1 cellular context compared by ENCODE assay signal in genomic region chr2:177174456-177174855, GRCh38.
TF ChIP-seq lines count a peak whose summit lies in the region.

No MANE protein-coding gene starts in this region.

TF ChIP-seq in HCT116, 20 proteins besides CTCF, POLR2A, EP300 and RAD21 (continued from another document):
- TF ChIP-seq, protein P1, sequence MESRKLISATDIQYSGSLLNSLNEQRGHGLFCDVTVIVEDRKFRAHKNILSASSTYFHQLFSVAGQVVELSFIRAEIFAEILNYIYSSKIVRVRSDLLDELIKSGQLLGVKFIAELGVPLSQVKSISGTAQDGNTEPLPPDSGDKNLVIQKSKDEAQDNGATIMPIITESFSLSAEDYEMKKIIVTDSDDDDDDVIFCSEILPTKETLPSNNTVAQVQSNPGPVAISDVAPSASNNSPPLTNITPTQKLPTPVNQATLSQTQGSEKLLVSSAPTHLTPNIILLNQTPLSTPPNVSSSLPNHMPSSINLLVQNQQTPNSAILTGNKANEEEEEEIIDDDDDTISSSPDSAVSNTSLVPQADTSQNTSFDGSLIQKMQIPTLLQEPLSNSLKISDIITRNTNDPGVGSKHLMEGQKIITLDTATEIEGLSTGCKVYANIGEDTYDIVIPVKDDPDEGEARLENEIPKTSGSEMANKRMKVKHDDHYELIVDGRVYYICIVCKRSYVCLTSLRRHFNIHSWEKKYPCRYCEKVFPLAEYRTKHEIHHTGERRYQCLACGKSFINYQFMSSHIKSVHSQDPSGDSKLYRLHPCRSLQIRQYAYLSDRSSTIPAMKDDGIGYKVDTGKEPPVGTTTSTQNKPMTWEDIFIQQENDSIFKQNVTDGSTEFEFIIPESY (IDR thresholded peaks at IDR 0.05; ENCODE audit: extremely low read depth, insufficient replicate concordance, low read length), result no peak
- no peak for TF ChIP-seq ATF3 (IDR thresholded peaks at IDR 0.05)
- TF ChIP-seq EZH2phosphoT487 (IDR thresholded peaks at IDR 0.05; ENCODE audit: borderline replicate concordance), result no peak
- TF ChIP-seq FOSL1 (IDR thresholded peaks at IDR 0.05; ENCODE audit: low read depth), result no peak
- TF ChIP-seq EZH2 (IDR thresholded peaks at IDR 0.05), result no peak
- TF ChIP-seq SP1 (IDR thresholded peaks at IDR 0.05; ENCODE audit: low read depth), result no peak
- no peak for TF ChIP-seq CEBPB (IDR thresholded peaks at IDR 0.05; ENCODE audit: low read depth)
- no peak for TF ChIP-seq ELF1 (IDR thresholded peaks at IDR 0.05; ENCODE audit: borderline replicate concordance, low read depth)
- no peak for TF ChIP-seq SRF (IDR thresholded peaks at IDR 0.05; ENCODE audit: low read depth)
- TF ChIP-seq TCF7L2 (IDR thresholded peaks at IDR 0.05; ENCODE audit: borderline replicate concordance, extremely low read depth, insufficient read depth, insufficient read length), result no peak
- TF ChIP-seq YY1 (IDR thresholded peaks at IDR 0.05; ENCODE audit: extremely low read depth, insufficient replicate concordance, low read depth, low read length), result no peak
- no peak for TF ChIP-seq ZNF274 (IDR thresholded peaks at IDR 0.05; ENCODE audit: low read depth, low read length)
- TF ChIP-seq, protein P2, sequence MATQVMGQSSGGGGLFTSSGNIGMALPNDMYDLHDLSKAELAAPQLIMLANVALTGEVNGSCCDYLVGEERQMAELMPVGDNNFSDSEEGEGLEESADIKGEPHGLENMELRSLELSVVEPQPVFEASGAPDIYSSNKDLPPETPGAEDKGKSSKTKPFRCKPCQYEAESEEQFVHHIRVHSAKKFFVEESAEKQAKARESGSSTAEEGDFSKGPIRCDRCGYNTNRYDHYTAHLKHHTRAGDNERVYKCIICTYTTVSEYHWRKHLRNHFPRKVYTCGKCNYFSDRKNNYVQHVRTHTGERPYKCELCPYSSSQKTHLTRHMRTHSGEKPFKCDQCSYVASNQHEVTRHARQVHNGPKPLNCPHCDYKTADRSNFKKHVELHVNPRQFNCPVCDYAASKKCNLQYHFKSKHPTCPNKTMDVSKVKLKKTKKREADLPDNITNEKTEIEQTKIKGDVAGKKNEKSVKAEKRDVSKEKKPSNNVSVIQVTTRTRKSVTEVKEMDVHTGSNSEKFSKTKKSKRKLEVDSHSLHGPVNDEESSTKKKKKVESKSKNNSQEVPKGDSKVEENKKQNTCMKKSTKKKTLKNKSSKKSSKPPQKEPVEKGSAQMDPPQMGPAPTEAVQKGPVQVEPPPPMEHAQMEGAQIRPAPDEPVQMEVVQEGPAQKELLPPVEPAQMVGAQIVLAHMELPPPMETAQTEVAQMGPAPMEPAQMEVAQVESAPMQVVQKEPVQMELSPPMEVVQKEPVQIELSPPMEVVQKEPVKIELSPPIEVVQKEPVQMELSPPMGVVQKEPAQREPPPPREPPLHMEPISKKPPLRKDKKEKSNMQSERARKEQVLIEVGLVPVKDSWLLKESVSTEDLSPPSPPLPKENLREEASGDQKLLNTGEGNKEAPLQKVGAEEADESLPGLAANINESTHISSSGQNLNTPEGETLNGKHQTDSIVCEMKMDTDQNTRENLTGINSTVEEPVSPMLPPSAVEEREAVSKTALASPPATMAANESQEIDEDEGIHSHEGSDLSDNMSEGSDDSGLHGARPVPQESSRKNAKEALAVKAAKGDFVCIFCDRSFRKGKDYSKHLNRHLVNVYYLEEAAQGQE (IDR thresholded peaks at IDR 0.05; ENCODE audit: low read depth), result no peak
- TF ChIP-seq, protein P3, sequence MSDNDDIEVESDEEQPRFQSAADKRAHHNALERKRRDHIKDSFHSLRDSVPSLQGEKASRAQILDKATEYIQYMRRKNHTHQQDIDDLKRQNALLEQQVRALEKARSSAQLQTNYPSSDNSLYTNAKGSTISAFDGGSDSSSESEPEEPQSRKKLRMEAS (IDR thresholded peaks at IDR 0.05), result no peak
- TF ChIP-seq SIN3A (IDR thresholded peaks at IDR 0.05; ENCODE audit: low read depth), result no peak
